ENCODE assay signal across 2 cellular contexts in genomic region chr17:48642059-48642842, GRCh38.
A peak's percentile ranks its signal among the peaks of the same experiment; 100 is the strongest.
TF ChIP-seq lines count a peak whose summit lies in the region.

No MANE protein-coding gene starts in this region.

TF ChIP-seq in SK-N-SH treated with all-trans-retinoic acid at 6 μM for 48 hours, 23 proteins besides CTCF, POLR2A, EP300 and RAD21:
- TF ChIP-seq PATZ1 (CRISPR knock-in tag; IDR thresholded peaks at IDR 0.05; ENCODE audit: borderline replicate concordance) (no peak), ISL1 (CRISPR knock-in tag; IDR thresholded peaks at IDR 0.05) (no peak), OSR1 (CRISPR knock-in tag; IDR thresholded peaks at IDR 0.05) (no peak), ZNF70 (CRISPR knock-in tag; IDR thresholded peaks at IDR 0.05) (no peak), GLIS3 (CRISPR knock-in tag; IDR thresholded peaks at IDR 0.05) (no peak)

TF ChIP-seq in WTC11, 78 proteins besides CTCF, POLR2A, EP300 and RAD21 (continued from another document):
- TF ChIP-seq CDX4 (CRISPR knock-in tag; IDR thresholded peaks at IDR 0.05; ENCODE audit: borderline replicate concordance) (no peak), ZNF121 (CRISPR knock-in tag; IDR thresholded peaks at IDR 0.05) (no peak; the same call in 1 of the 2 replicates), E2F5 (CRISPR knock-in tag; IDR thresholded peaks at IDR 0.05) (peak; percentile 36; the same call in 1 of the 2 replicates), ZNF416 (CRISPR knock-in tag; IDR thresholded peaks at IDR 0.05) (no peak), NFYB (CRISPR knock-in tag; conservative IDR thresholded peaks at IDR 0.05; ENCODE audit: low read depth) (no peak), ZNF396 (CRISPR knock-in tag; IDR thresholded peaks at IDR 0.05; ENCODE audit: borderline replicate concordance) (no peak)
